In the genomic region with DNA sequence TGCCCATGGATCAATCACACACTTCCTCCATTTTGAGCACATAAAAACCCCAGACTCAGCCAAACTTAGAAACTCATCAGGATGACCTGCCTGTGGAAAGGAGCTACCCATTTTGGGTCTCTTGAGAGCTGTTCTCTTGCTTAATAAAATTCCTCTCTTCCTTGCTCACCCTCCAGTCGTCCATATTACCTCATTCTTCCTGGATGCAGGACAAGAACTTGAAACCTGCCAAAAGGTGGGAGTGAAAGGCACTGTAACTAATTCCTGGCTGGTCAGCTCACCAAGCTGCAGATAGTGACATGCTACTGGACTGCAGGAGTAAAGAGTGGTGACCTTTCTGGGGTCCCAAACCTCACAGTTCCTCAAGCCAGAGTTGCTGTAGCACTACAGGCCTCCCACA, we compare ENCODE assay signal across 16 cellular contexts. TPM values are rescaled to one million over a fixed set of nuclear protein-coding genes. Genes with fewer than 3 reads are reported as not detected.
DNase-seq lines count a peak whose midpoint lies in the region; TF ChIP-seq lines count a peak whose summit lies in the region.
"Had no signal": no experiment of that assay in that cellular context is flagged by ENCODE, and none has a peak within 500 bp of the region (broad histone marks: within the 10 kb centered on the region; RNA-seq: fewer than 3 reads in every experiment).

No MANE protein-coding gene starts in this region.

- H4K20me1 ChIP-seq in fibroblast of lung (ENCODE audit: control insufficient read depth, extremely low read depth, insufficient read depth, low read length) = no peaks in the 10 kb centered on the region

- H3K9me3 Mint-ChIP-seq in CD4-positive, alpha-beta memory T cell = peaks cover 2 to 27% (median 20%) of the 10 kb centered on the region in 8 donors

- intact Hi-C loops in CD4-positive, alpha-beta memory T cell (cut with micrococcal nuclease) = no loop called here

- H3K4me1 Mint-ChIP-seq in CD4-positive, alpha-beta memory T cell = no peaks in the 10 kb centered on the region

- POLR2A ChIA-PET in CD4-positive, alpha-beta memory T cell (lab: Charles Lee; ENCODE audit: partially characterized antibody) = no interaction called here

- H3K27me3 Mint-ChIP-seq in CD4-positive, alpha-beta memory T cell = peaks cover 8 to 17% of the 10 kb centered on the region in 2 donors

- CTCF ChIA-PET in CD4-positive, alpha-beta memory T cell (lab: Charles Lee; ENCODE audit: partially characterized antibody) = interaction anchor here (1.7 kb wide), 1 partner anchor 39 kb away, joined by 4 read pairs; no protein-coding TSS in a partner anchor

- no peak overlapping the region for H3K27ac ChIP-seq in fibroblast of lung (ENCODE audit: insufficient read depth, low read length)
- H3K27ac ChIP-seq in CD4-positive, alpha-beta memory T cell (ENCODE audit: low read depth, low read length) = no peak overlapping the region
- H3K27ac ChIP-seq: HL-60 had no signal

- H3K27me3 ChIP-seq in adipocyte (replicated peaks; ENCODE audit: control insufficient read depth, insufficient read depth, low read length) (no peaks in the 10 kb centered on the region), fibroblast of lung (ENCODE audit: control insufficient read depth, insufficient read depth, low read length) (no peaks in the 10 kb centered on the region)
- H3K27me3 ChIP-seq in CD4-positive, alpha-beta memory T cell (ENCODE audit: insufficient read depth, low read length) = no peaks in the 10 kb centered on the region

- H3K4me3 ChIP-seq in adipocyte (ENCODE audit: low read length) = no peak overlapping the region
- no peak overlapping the region for H3K4me3 ChIP-seq in fibroblast of lung (replicated peaks in 1 of 4; ENCODE audit: control extremely low read depth in 1 of 4, insufficient read depth in 1 of 4, low read depth in 3 of 4, low read length in 4 of 4)
- H3K4me3 ChIP-seq in skeletal muscle cell (ENCODE audit: low read depth, low read length) = no peak overlapping the region
- H3K4me3 ChIP-seq in CD4-positive, alpha-beta memory T cell (ENCODE audit: low read length in 2 of 2) = no peak overlapping the region

- H3K79me2 ChIP-seq in fibroblast of lung (ENCODE audit: control insufficient read depth, insufficient read depth, low read length) = no peaks in the 10 kb centered on the region

- H3K36me3 ChIP-seq in adipocyte (ENCODE audit: control insufficient read depth, insufficient read depth, low read length, severe bottlenecking) (no peaks in the 10 kb centered on the region), fibroblast of lung (ENCODE audit: control insufficient read depth, insufficient read depth, low read length) (no peaks in the 10 kb centered on the region)
- H3K36me3 ChIP-seq in CD4-positive, alpha-beta memory T cell (ENCODE audit: insufficient read depth, low read length) = no peaks in the 10 kb centered on the region

- H3K9me3 ChIP-seq in adipocyte (ENCODE audit: control insufficient read depth, low read length) (peaks cover 23% of the 10 kb centered on the region), fibroblast of lung (ENCODE audit: control insufficient read depth, insufficient read depth, low read depth, low read length) (no peaks in the 10 kb centered on the region)
- H3K9me3 ChIP-seq in CD4-positive, alpha-beta memory T cell (ENCODE audit: control insufficient read depth in 1 of 2, low read length in 2 of 2) = no peaks in the 10 kb centered on the region
- H3K9me3 ChIP-seq: SK-N-SH had no signal

- H3K9ac ChIP-seq in adipocyte (ENCODE audit: low read length) (no peak overlapping the region), fibroblast of lung (ENCODE audit: insufficient read depth, low read length) (no peak overlapping the region)
- H3K9ac ChIP-seq: SK-N-SH had no signal

- peak overlapping the region in 1 of 8 donors; percentile 54 for H3K4me3 Mint-ChIP-seq in CD4-positive, alpha-beta memory T cell

- DNase-seq in NAMALWA (ENCODE audit: low spot score) (peak; percentile 7), adipocyte (ENCODE audit: low read depth) (peak; percentile 51), fibroblast of lung (ENCODE audit: low read depth in 2 of 2) (peak; percentile 18 to 39), skeletal muscle cell (ENCODE audit: low read depth) (peak; percentile 29), superior temporal gyrus (ENCODE audit: extremely low spot score) (no peak), NCI-H1092 (lab: John Stamatoyannopoulos, UW) (no peak)
- DNase-seq in CD4-positive, alpha-beta memory T cell = no peak
- DNase-seq: H7, KG1, NCI-H1105, NCI-H187, NCI-H446 treated with DMSO at 0.1 percent for 48 hours, NCI-H748 treated with DMSO at 0.1 percent for 48 hours, Right ventricle myocardium superior, SK-N-SH had no signal

- no peak for TF ChIP-seq CTCF in fibroblast of lung (conservative IDR thresholded peaks at IDR 0.05 in 1 of 2, IDR thresholded peaks at IDR 0.05 in 1 of 2; ENCODE audit: low read depth in 1 of 2, low read length in 2 of 2)

- no peak overlapping the region for H3K4me2 ChIP-seq in fibroblast of lung (ENCODE audit: extremely low read depth, insufficient read depth, low read length)
- H3K4me2 ChIP-seq: SK-N-SH had no signal

- no peak overlapping the region for H3K27ac Mint-ChIP-seq in CD4-positive, alpha-beta memory T cell

- H3K36me3 Mint-ChIP-seq in CD4-positive, alpha-beta memory T cell = peaks cover 0 to 5% of the 10 kb centered on the region in 2 donors

- H2AFZ ChIP-seq in fibroblast of lung (ENCODE audit: low read length) = no peak overlapping the region

- H3K4me1 ChIP-seq in adipocyte (ENCODE audit: control insufficient read depth, insufficient read depth, low read length) (no peaks in the 10 kb centered on the region), fibroblast of lung (ENCODE audit: control insufficient read depth, extremely low read depth, insufficient read depth, low read length) (no peaks in the 10 kb centered on the region)
- H3K4me1 ChIP-seq in CD4-positive, alpha-beta memory T cell (ENCODE audit: insufficient read depth, low read length) = no peaks in the 10 kb centered on the region

RNA-seq across cellular contexts. Expression of gene LIG4, which starts 20.2 kb away (rescaled TPM):
- total RNA-seq in fibroblast of lung = 7.7 and 11.6 TPM in 2 replicates
- polyA plus RNA-seq in fibroblast of lung = 7.8 and 9.4 TPM in 2 replicates
- 5.6 and 6.8 TPM in 2 replicates for polyA plus RNA-seq in fibroblast of lung (2012)
- polyA minus RNA-seq in fibroblast of lung (ENCODE audit: low replicate concordance) = 0.59 and 1.2 TPM in 2 replicates
- 10 to 100 TPM; 11.1 to 11.4 TPM for total RNA-seq in CD4-positive, alpha-beta memory T cell
- 1 to 10 TPM; 2.7 to 6.6 TPM for polyA plus RNA-seq in CD4-positive, alpha-beta memory T cell

RNA-seq across cellular contexts. Expression of gene ABHD13, which starts 23.0 kb away (rescaled TPM):
- 7.1 and 7.7 TPM in 2 replicates for total RNA-seq in fibroblast of lung
- polyA plus RNA-seq in fibroblast of lung = 7.2 and 9.7 TPM in 2 replicates
- 4.5 and 5.8 TPM in 2 replicates for polyA plus RNA-seq in fibroblast of lung (2012)
- polyA minus RNA-seq in fibroblast of lung (ENCODE audit: low replicate concordance) = 0.12 and 0.19 TPM in 2 replicates
- total RNA-seq in CD4-positive, alpha-beta memory T cell = 10 to 100 TPM; 22.9 to 23.2 TPM
- polyA plus RNA-seq in CD4-positive, alpha-beta memory T cell = 10 to 100 TPM; 13.4 to 15.8 TPM

Comparison
In these comparisons a context has a peak if more than half of its experiments do, and no peak if none do; other contexts are left out.
1. DNase-seq: peak in NAMALWA (single experiment), adipocyte (single experiment), fibroblast of lung (2 of 2) and skeletal muscle cell (single experiment); none in superior temporal gyrus (single experiment), CD4-positive, alpha-beta memory T cell (0 of 5) and NCI-H1092 (single experiment).